ENCODE assay signal across 15 cellular contexts in the genomic region with DNA sequence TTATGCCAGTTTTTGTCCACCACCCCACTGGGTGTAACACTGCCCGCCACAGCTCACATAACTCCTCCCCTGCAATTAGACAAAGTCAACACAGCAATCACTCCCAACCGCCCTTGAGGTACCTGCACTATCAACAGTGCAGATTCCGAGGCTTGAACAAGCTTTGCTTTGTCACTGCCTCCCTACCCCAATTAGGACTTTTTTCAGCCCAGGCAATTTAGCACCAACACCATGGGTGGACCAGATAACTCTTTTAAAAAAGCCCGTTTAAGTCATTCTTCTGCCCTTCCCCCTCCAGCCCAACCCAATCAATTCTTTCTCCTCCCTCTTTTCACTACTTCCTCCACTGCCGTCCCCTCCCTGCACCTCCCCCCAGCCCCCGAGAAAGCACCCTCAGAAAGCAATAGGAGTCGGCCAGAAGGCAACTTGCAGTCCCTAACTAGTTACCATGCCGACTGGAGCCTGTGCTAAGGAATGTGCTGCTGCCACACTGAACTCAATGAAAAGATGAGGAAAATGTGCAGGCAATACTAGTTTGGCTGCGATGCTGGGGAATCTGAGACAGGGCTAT. TPM values are rescaled to one million over a fixed set of nuclear protein-coding genes. Genes with fewer than 3 reads are reported as not detected.
DNase-seq lines count a peak whose midpoint lies in the region; ATAC-seq, FAIRE-seq and TF ChIP-seq lines count a peak whose summit lies in the region.
"Had no signal": no experiment of that assay in that cellular context is flagged by ENCODE, and none has a peak within 500 bp of the region (broad histone marks: within the 10 kb centered on the region; RNA-seq: fewer than 3 reads in every experiment).

No MANE protein-coding gene starts in this region.

- H3K4me1 Mint-ChIP-seq in neural progenitor cell: peaks cover 58% of the 10 kb centered on the region

- WGBS in ectodermal cell, 2 experiments: 1% methylated on average over 9 of the region's 9 CpGs

- BruUV-seq in A673 (replicated peaks; lab: Mats Ljungman, UMichigan): no TSS peak

- no peaks in the 10 kb centered on the region for H3K36me3 ChIP-seq in HAP-1 (replicated peaks)
- H3K36me3 ChIP-seq in ectodermal cell (ENCODE audit: control insufficient read depth, insufficient read depth, low read length): no peaks in the 10 kb centered on the region
- no peaks in the 10 kb centered on the region for H3K36me3 ChIP-seq in neural progenitor cell
- H3K36me3 ChIP-seq in A673 (ENCODE audit: insufficient read depth, low read length, poor library complexity, severe bottlenecking): no peaks in the 10 kb centered on the region
- H3K36me3 ChIP-seq: esophagus squamous epithelium had no signal

- no peaks in the 10 kb centered on the region for H3K36me3 Mint-ChIP-seq in neural progenitor cell
- H3K36me3 Mint-ChIP-seq: CD4-positive, CD25-positive, alpha-beta regulatory T cell had no signal

- no peak for FAIRE-seq in GM12892 (lab: Jason Lieb, UNC)

- CTCF ChIA-PET in A673 (lab: Charles Lee): no interaction called here

- ATAC-seq in GM21447 (IDR thresholded peaks at IDR 0.05; ENCODE audit: unreplicated experiment): no peak
- ATAC-seq: sciatic nerve had no signal

- no peaks in the 10 kb centered on the region for H3K27me3 ChIP-seq in HAP-1 (ENCODE audit: low read depth)
- peaks cover 40% of the 10 kb centered on the region for H3K27me3 ChIP-seq in ectodermal cell (ENCODE audit: control insufficient read depth, insufficient read depth, low read length, poor library complexity, severe bottlenecking)
- no peaks in the 10 kb centered on the region for H3K27me3 ChIP-seq in neural progenitor cell
- H3K27me3 ChIP-seq in A673 (replicated peaks; ENCODE audit: insufficient read depth, low read depth, low read length, poor library complexity): no peaks in the 10 kb centered on the region

- peaks cover 15% of the 10 kb centered on the region for H3K27me3 Mint-ChIP-seq in neural progenitor cell (ENCODE audit: insufficient read depth, low read depth)

- peak overlapping the region; percentile 75 for H3K4me2 ChIP-seq in neural progenitor cell

- TF ChIP-seq POLR2A in GM12892 (IDR thresholded peaks at IDR 0.05; ENCODE audit: low read depth, low read length): no peak

- H3K9ac ChIP-seq in neural progenitor cell: no peak overlapping the region

- POLR2A ChIA-PET in A673 (lab: Charles Lee; ENCODE audit: low non-redundant PET): no interaction called here

- in situ Hi-C loops in HAP-1 (cut with MboI; ENCODE audit: low sequenced_read_pairs): no loop called here

- H3K27ac ChIP-seq in ectodermal cell (ENCODE audit: insufficient read depth, low read depth, low read length, poor library complexity, severe bottlenecking): peak overlapping the region; percentile 71
- peak overlapping the region; percentile 86 for H3K27ac ChIP-seq in neural progenitor cell
- no peak overlapping the region for H3K27ac ChIP-seq in A673 (ENCODE audit: low read depth, low read length, poor library complexity, severe bottlenecking)
- H3K27ac ChIP-seq: esophagus squamous epithelium had no signal

- H3K4me3 ChIP-seq in HAP-1 (peak overlapping the region; percentile 16), ectodermal cell (ENCODE audit: insufficient read depth, low read depth, low read length) (peak overlapping the region; percentile 16), neural progenitor cell (peak overlapping the region; percentile 39), A673 (ENCODE audit: low read depth, low read length, poor library complexity, severe bottlenecking) (no peak overlapping the region)
- H3K4me3 ChIP-seq: esophagus squamous epithelium had no signal

- no peak for TF ChIP-seq CTCF in neural progenitor cell (IDR thresholded peaks at IDR 0.05)
- no peak for TF ChIP-seq CTCF in A673 (conservative IDR thresholded peaks at IDR 0.05; ENCODE audit: low read depth, low read length)

- H3K79me2 ChIP-seq in neural progenitor cell (ENCODE audit: low read depth): peaks cover 4% of the 10 kb centered on the region

- H3K9me3 ChIP-seq in HAP-1 (no peaks in the 10 kb centered on the region), ectodermal cell (ENCODE audit: control insufficient read depth, low read length) (no peaks in the 10 kb centered on the region), neural progenitor cell (ENCODE audit: low read depth) (no peaks in the 10 kb centered on the region), A673 (ENCODE audit: low read depth, low read length, poor library complexity, severe bottlenecking) (no peaks in the 10 kb centered on the region)
- H3K9me3 ChIP-seq: esophagus squamous epithelium had no signal

- DNase-seq in HAP-1 (ENCODE audit: low spot score in 2 of 2) (peak; percentile 90), NCI-H2227 treated with DMSO at 0.1 percent for 48 hours (lab: John Stamatoyannopoulos, UW) (peak; percentile 57), neural progenitor cell (ENCODE audit: low spot score) (peak; percentile 90), GM12892 (ENCODE audit: insufficient read length) (no peak), SIG-M5 treated with dmso at 0.1 percent for 504 hours (lab: John Stamatoyannopoulos, UW; ENCODE audit: unreplicated experiment) (no peak), A673 (ENCODE audit: low spot score) (no peak)
- DNase-seq: activated CD8-positive, alpha-beta memory T cell treated with anti-CD3 and anti-CD28 coated beads, Interleukin-2, amount 50 U/mL, for 4 hours; CD4-positive, CD25-positive, alpha-beta regulatory T cell; esophagus squamous epithelium had no signal

- no peaks in the 10 kb centered on the region for H3K9me3 Mint-ChIP-seq in neural progenitor cell
- H3K9me3 Mint-ChIP-seq: T-helper 1 cell treated with Interleukin-12 subunit alpha and Interleukin-12 subunit beta and Interleukin-4 antibody, amounts not matched to agents 30 μg/mL and 1 μg/mL, for 36 hours had no signal

- H3K4me1 ChIP-seq in HAP-1 (peaks cover 36% of the 10 kb centered on the region), ectodermal cell (ENCODE audit: control insufficient read depth, insufficient read depth, low read length) (peaks cover 38% of the 10 kb centered on the region), neural progenitor cell (peaks cover 59% of the 10 kb centered on the region), A673 (ENCODE audit: insufficient read depth, low read length, poor library complexity, severe bottlenecking) (no peaks in the 10 kb centered on the region)
- H3K4me1 ChIP-seq: esophagus squamous epithelium had no signal

- H3F3A ChIP-seq in neural progenitor cell (ENCODE audit: low read depth): peaks cover 47% of the 10 kb centered on the region

- H2AFZ ChIP-seq in neural progenitor cell (replicated peaks): no peak overlapping the region

- intact Hi-C loops in A673 (cut with micrococcal nuclease; ENCODE audit: unreplicated experiment): no loop called here

- no peaks in the 10 kb centered on the region for H4K20me1 ChIP-seq in neural progenitor cell (ENCODE audit: low read depth)

- H3K27ac Mint-ChIP-seq in neural progenitor cell: peak overlapping the region; percentile 97
- H3K27ac Mint-ChIP-seq: CD4-positive, CD25-positive, alpha-beta regulatory T cell; T-helper 1 cell treated with Interleukin-12 subunit alpha and Interleukin-12 subunit beta and Interleukin-4 antibody, amounts not matched to agents 30 μg/mL and 1 μg/mL, for 36 hours had no signal

- peak overlapping the region; percentile 84 for H3K4me3 Mint-ChIP-seq in neural progenitor cell
- H3K4me3 Mint-ChIP-seq: CD4-positive, CD25-positive, alpha-beta regulatory T cell; T-helper 1 cell treated with Interleukin-12 subunit alpha and Interleukin-12 subunit beta and Interleukin-4 antibody, amounts not matched to agents 30 μg/mL and 1 μg/mL, for 36 hours had no signal

RNA-seq across cellular contexts. Expression of a gene that starts 45.7 kb away (rescaled TPM):
- 356 TPM for polyA plus RNA-seq in ectodermal cell (2013, experiment 1 of 4)
- 485 TPM for polyA plus RNA-seq in ectodermal cell (2013, experiment 2 of 4)
- polyA plus RNA-seq in ectodermal cell (2013, experiment 3 of 4): 315 TPM
- 387 TPM for polyA plus RNA-seq in ectodermal cell (2013, experiment 4 of 4)
- total RNA-seq in neural progenitor cell (ENCODE audit: low replicate concordance): 453 and 513 TPM in 2 replicates
- polyA plus RNA-seq in GM12892 (2012; ENCODE audit: missing spikeins): not detected
- total RNA-seq in A673 (2021): 129 and 147 TPM in 2 replicates
- total RNA-seq: CD4-positive, CD25-positive, alpha-beta regulatory T cell; esophagus squamous epithelium; lung microvascular endothelial cell; NCI-H460; sciatic nerve had no signal
- polyA plus RNA-seq: CD4-positive, CD25-positive, alpha-beta regulatory T cell had no signal

Comparison
In these comparisons a context has a peak if more than half of its experiments do, and no peak if none do; other contexts are left out.
1. DNase-seq: peak in HAP-1 (2 of 2), NCI-H2227 treated with DMSO at 0.1 percent for 48 hours (single experiment) and neural progenitor cell (single experiment); none in GM12892 (single experiment), SIG-M5 treated with dmso at 0.1 percent for 504 hours (single experiment) and A673 (single experiment).